17 cellular contexts compared by ENCODE assay signal in the genomic region with DNA sequence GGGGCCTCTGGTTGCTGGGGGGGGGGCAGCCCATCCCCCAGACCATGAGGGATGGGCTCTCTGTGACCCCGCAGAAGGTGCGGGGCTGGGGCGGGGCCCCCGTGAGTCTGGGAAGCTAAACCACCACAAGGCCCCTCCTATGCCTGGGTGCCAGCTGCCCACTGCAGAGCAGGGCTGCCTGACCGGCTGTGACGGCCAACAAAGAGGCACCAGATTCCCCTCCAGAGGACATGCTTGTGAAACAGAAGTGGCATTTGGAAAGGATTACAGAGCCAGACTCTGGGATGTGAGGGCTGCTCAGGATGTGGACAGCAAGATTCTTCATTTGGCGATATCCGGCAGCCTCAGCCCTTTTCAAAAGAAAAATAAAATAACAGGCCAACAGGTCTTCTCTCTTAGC. TPM values are rescaled to one million over a fixed set of nuclear protein-coding genes. Genes with fewer than 3 reads are reported as not detected.
DNase-seq lines count a peak whose midpoint lies in the region; ATAC-seq and TF ChIP-seq lines count a peak whose summit lies in the region.
"Had no signal": no experiment of that assay in that cellular context is flagged by ENCODE, and none has a peak within 500 bp of the region (broad histone marks: within the 10 kb centered on the region; RNA-seq: fewer than 3 reads in every experiment).

No MANE protein-coding gene starts in this region.

- intact Hi-C loops in thyroid gland (cut with DNase I) = no loop called here
- intact Hi-C loops in mucosa of descending colon (cut with DNase I, micrococcal nuclease) = no loop called here
- intact Hi-C loops in left lung (cut with DNase I) = no loop called here

- H3K4me3 ChIP-seq in mesodermal cell (ENCODE audit: extremely low read depth, insufficient read depth, low read length, poor library complexity, severe bottlenecking) = no peak overlapping the region
- H3K4me3 ChIP-seq in thyroid gland (replicated peaks in 1 of 3) = no peak overlapping the region
- no peak overlapping the region for H3K4me3 ChIP-seq in mucosa of descending colon
- H3K4me3 ChIP-seq in left lung = no peak overlapping the region
- H3K4me3 ChIP-seq: SJCRH30 had no signal

- DNase-seq in NCI-H1417 (lab: John Stamatoyannopoulos, UW) (peak in 2 of 3 experiments; percentile 14 to 49), NCI-H1417 treated with DMSO at 0.1 percent for 48 hours (lab: John Stamatoyannopoulos, UW) (no peak), NCI-H524 treated with DMSO at 0.1 percent for 48 hours (lab: John Stamatoyannopoulos, UW) (peak; percentile 80), thyroid gland (peak; percentile 49 to 57), mucosa of descending colon (no peak), occipital lobe (lab: John Stamatoyannopoulos, UW) (no peak), left lung (no peak)
- DNase-seq: 8988T, EL, KG1, NCI-H2081 treated with DMSO at 0.1 percent for 48 hours, NCI-H526 treated with DMSO at 0.1 percent for 48 hours, SJCRH30 had no signal

- no peak for TF ChIP-seq POLR2A in thyroid gland (IDR thresholded peaks at IDR 0.05)

- H3K27me3 ChIP-seq in thyroid gland (no peaks in the 10 kb centered on the region), left lung (peaks cover 0 to 47% of the 10 kb centered on the region in 2 donors)

- H3K27ac ChIP-seq in mesodermal cell (ENCODE audit: low read depth, low read length, severe bottlenecking) = peak overlapping the region; percentile 10
- H3K27ac ChIP-seq in thyroid gland = no peak overlapping the region
- H3K27ac ChIP-seq in left lung = no peak overlapping the region
- H3K27ac ChIP-seq: C4-2B, RWPE1, SJCRH30 had no signal

- H3K4me1 ChIP-seq in mesodermal cell (ENCODE audit: control insufficient read depth, insufficient read depth, low read length, poor library complexity, severe bottlenecking) (peaks cover 15% of the 10 kb centered on the region), thyroid gland (no peaks in the 10 kb centered on the region), mucosa of descending colon (ENCODE audit: low read depth) (no peaks in the 10 kb centered on the region), left lung (no peaks in the 10 kb centered on the region)

- ATAC-seq in mucosa of descending colon (no peak), left lung (no peak)

- H3K9me3 ChIP-seq in mesodermal cell (ENCODE audit: control insufficient read depth, low read length) (no peaks in the 10 kb centered on the region), thyroid gland (no peaks in the 10 kb centered on the region), mucosa of descending colon (no peaks in the 10 kb centered on the region), left lung (no peaks in the 10 kb centered on the region)
- H3K9me3 ChIP-seq: SJCRH30 had no signal

- 96 to 100% methylated on average over 4 to 6 of the region's 8 CpGs for WGBS in mesodermal cell (ENCODE audit: insufficient coverage in 2 of 2), 2 experiments
- 29 to 48% methylated on average over 4 to 6 of the region's 8 CpGs for WGBS in thyroid gland, 2 donors

- TF ChIP-seq CTCF in thyroid gland (IDR thresholded peaks at IDR 0.05) = no peak
- no peak for TF ChIP-seq CTCF in mucosa of descending colon (IDR thresholded peaks at IDR 0.05)
- TF ChIP-seq CTCF in left lung (IDR thresholded peaks at IDR 0.05) = no peak

- H3K36me3 ChIP-seq in mesodermal cell (ENCODE audit: control insufficient read depth, insufficient read depth, low read length) = no peaks in the 10 kb centered on the region
- no peaks in the 10 kb centered on the region for H3K36me3 ChIP-seq in thyroid gland
- no peaks in the 10 kb centered on the region for H3K36me3 ChIP-seq in mucosa of descending colon (ENCODE audit: low read depth)
- H3K36me3 ChIP-seq in left lung = no peaks in the 10 kb centered on the region
- H3K36me3 ChIP-seq: SJCRH30 had no signal

RNA-seq across cellular contexts. Expression of a gene that starts 16.5 kb away (rescaled TPM):
- polyA plus RNA-seq in mesodermal cell (2013, experiment 1 of 2) = 1.1 TPM
- 0.86 TPM for polyA plus RNA-seq in mesodermal cell (2013, experiment 2 of 2)
- under 1 TPM in 1 of 4 donors, not detected in 3; 0.67 TPM for total RNA-seq in thyroid gland
- total RNA-seq in mucosa of descending colon = 10 to 100 TPM in 1 of 3 donors, under 1 TPM in 1, not detected in 1; 0.31 to 22.1 TPM
- 6.7 TPM for total RNA-seq in occipital lobe
- total RNA-seq in left lung = 1 to 10 TPM in 1 of 2 donors, under 1 TPM in 1; 0.12 to 3.5 TPM
- total RNA-seq: H4 had no signal

RNA-seq across cellular contexts. Expression of a gene that starts 49.9 kb away (rescaled TPM):
- polyA plus RNA-seq in mesodermal cell (2013, experiment 1 of 2) = 1.6 TPM
- 1.1 TPM for polyA plus RNA-seq in mesodermal cell (2013, experiment 2 of 2)
- total RNA-seq in thyroid gland (10 to 100 TPM in 1 of 4 donors, 1 to 10 TPM in 3; 5.3 to 18.3 (median 6.7) TPM), mucosa of descending colon (10 to 100 TPM; 13.3 to 18.5 (median 15.0) TPM), occipital lobe (1.6 TPM), left lung (10 to 100 TPM; 11.5 to 47.2 TPM)

Comparison
In these comparisons a context has a peak if more than half of its experiments do, and no peak if none do; other contexts are left out.
1. DNase-seq: peak in NCI-H1417 (2 of 3), NCI-H524 treated with DMSO at 0.1 percent for 48 hours (single experiment) and thyroid gland (2 of 2); none in NCI-H1417 treated with DMSO at 0.1 percent for 48 hours (single experiment), mucosa of descending colon (0 of 3), occipital lobe (single experiment) and left lung (0 of 2).